ENCODE assay signal across 15 cellular contexts in the genomic region with DNA sequence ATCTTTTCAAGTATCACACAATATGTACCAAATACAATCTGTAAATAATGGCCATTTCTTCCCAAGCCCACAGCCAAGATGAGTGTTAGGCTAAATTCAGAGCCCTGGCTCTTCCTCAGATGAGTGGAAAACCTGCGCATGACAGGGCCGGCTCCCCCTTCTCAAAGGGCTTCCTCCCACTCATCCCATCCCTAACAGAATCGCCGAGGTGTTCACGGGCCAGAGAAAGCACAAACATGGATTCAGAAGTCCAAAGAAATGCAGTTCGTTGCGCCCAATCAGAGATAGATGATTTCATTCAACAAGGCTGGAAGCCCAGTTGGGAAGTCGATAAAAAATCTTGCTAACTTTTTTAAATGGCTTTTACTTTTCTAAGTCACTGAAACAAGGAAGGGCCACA.
DNase-seq lines count a peak whose midpoint lies in the region; ATAC-seq and TF ChIP-seq lines count a peak whose summit lies in the region.
"Had no signal": no experiment of that assay in that cellular context is flagged by ENCODE, and none has a peak within 500 bp of the region (broad histone marks: within the 10 kb centered on the region; RNA-seq: fewer than 3 reads in every experiment).

No MANE protein-coding gene starts in this region.

- H3K36me3 Mint-ChIP-seq in chondrocyte (ENCODE audit: low read depth) = peaks cover 30% of the 10 kb centered on the region
- H3K36me3 Mint-ChIP-seq in mesothelial cell of epicardium = peaks cover 10% of the 10 kb centered on the region
- H3K36me3 Mint-ChIP-seq in activated naive CD8-positive, alpha-beta T cell treated with anti-CD3 and anti-CD28 coated beads for 36 hours = no peaks in the 10 kb centered on the region

- POLR2A ChIA-PET in PC-9 (lab: Charles Lee; ENCODE audit: unreplicated experiment) = interaction anchor here (0.6 to 1.2 kb wide), 4 partner anchors 15 to 931 kb away, joined by 3 to 7 read pairs (median 5); no protein-coding TSS in a partner anchor

- H3K4me2 ChIP-seq in PC-9 = 0 out of 2 replicates have a peak overlapping the region, but pooled peaks have one; percentile 4

- H3K4me1 Mint-ChIP-seq in chondrocyte (ENCODE audit: low read depth) (peaks cover 82% of the 10 kb centered on the region), mesothelial cell of epicardium (peaks cover 45% of the 10 kb centered on the region)
- peaks cover 14% of the 10 kb centered on the region for H3K4me1 Mint-ChIP-seq in activated naive CD8-positive, alpha-beta T cell treated with anti-CD3 and anti-CD28 coated beads for 36 hours

- H3K4me3 ChIP-seq in PC-9 (no peak overlapping the region), tibial nerve (no peak overlapping the region)

- CTCF ChIA-PET in PC-9 (lab: Charles Lee) = interaction anchor here (1.4 kb wide), 1 partner anchor 178 kb away, joined by 5 read pairs; no protein-coding TSS in a partner anchor

- H3K9me3 ChIP-seq in PC-9 (ENCODE audit: insufficient read depth, low read depth) = no peaks in the 10 kb centered on the region
- no peaks in the 10 kb centered on the region for H3K9me3 ChIP-seq in tibial nerve
- H3K9me3 ChIP-seq: neutrophil had no signal

- no peaks in the 10 kb centered on the region for H3K9me2 ChIP-seq in PC-9 (ENCODE audit: insufficient read depth)

- ATAC-seq in HG02870 (IDR thresholded peaks at IDR 0.05; ENCODE audit: unreplicated experiment) = no peak

- no peak overlapping the region for H2AFZ ChIP-seq in PC-9

- DNase-seq in PC-9 (no peak), chondrocyte (ENCODE audit: low spot score) (no peak), mesothelial cell of epicardium (ENCODE audit: low spot score in 2 of 2, unreplicated experiment in 2 of 2) (no peak), tibial nerve (ENCODE audit: low spot score in 2 of 2) (no peak), amygdala (lab: John Stamatoyannopoulos, UW) (no peak), SK-N-DZ (ENCODE audit: low spot score) (no peak)
- DNase-seq in activated naive CD8-positive, alpha-beta T cell treated with anti-CD3 and anti-CD28 coated beads for 36 hours = no peak
- DNase-seq: activated CD8-positive, alpha-beta memory T cell treated with anti-CD3 and anti-CD28 coated beads for 24 hours; activated naive CD4-positive, alpha-beta T cell treated with anti-CD3 and anti-CD28 coated beads, Interleukin-2, amount 50 U/mL, for 16 hours; COR-L47; foreskin melanocyte; stimulated activated CD4-positive, alpha-beta T cell treated with anti-CD3 and anti-CD28 coated beads, Interleukin-4, amount 100 ng/mL, for 1 hour; stimulated activated naive B cell treated with anti-CD40 and anti-IgM and Interleukin-4, amounts not matched to agents 10 μg/mL and 1 μg/mL and 100 μg/mL, for 72 hours had no signal

- no peak for TF ChIP-seq POLR2A in tibial nerve (IDR thresholded peaks at IDR 0.05)

- H4K20me1 ChIP-seq in PC-9 (ENCODE audit: insufficient read depth) = no peaks in the 10 kb centered on the region

- H3K9me3 Mint-ChIP-seq in chondrocyte (ENCODE audit: low read depth) (no peaks in the 10 kb centered on the region), mesothelial cell of epicardium (no peaks in the 10 kb centered on the region)
- H3K9me3 Mint-ChIP-seq in activated naive CD8-positive, alpha-beta T cell treated with anti-CD3 and anti-CD28 coated beads for 36 hours = no peaks in the 10 kb centered on the region
- H3K9me3 Mint-ChIP-seq: stimulated activated naive B cell treated with anti-CD40 and anti-IgM and Interleukin-4, amounts not matched to agents 10 μg/mL and 1 μg/mL and 100 μg/mL, for 72 hours had no signal

- no peaks in the 10 kb centered on the region for H3K27me3 ChIP-seq in PC-9 (ENCODE audit: insufficient read depth, low read depth)
- no peaks in the 10 kb centered on the region for H3K27me3 ChIP-seq in tibial nerve
- H3K27me3 ChIP-seq: neutrophil had no signal

- H3K4me1 ChIP-seq in PC-9 (replicated peaks; ENCODE audit: insufficient read depth) (peaks cover 35% of the 10 kb centered on the region), tibial nerve (peaks cover 0 to 27% (median 21%) of the 10 kb centered on the region in 4 donors)

- intact Hi-C loops in PC-9 (cut with micrococcal nuclease; ENCODE audit: unreplicated experiment) = loop anchor here (1.0 to 2.0 kb wide), 3 partner anchors 118 to 606 kb away; a partner anchor contains a TSS

- TF ChIP-seq CTCF in PC-9 (conservative IDR thresholded peaks at IDR 0.05) (no peak), chondrocyte (IDR thresholded peaks at IDR 0.05) (no peak), mesothelial cell of epicardium (IDR thresholded peaks at IDR 0.05; ENCODE audit: unreplicated experiment) (no peak), tibial nerve (IDR thresholded peaks at IDR 0.05) (no peak)

- peak overlapping the region; percentile 99 for H3K27ac Mint-ChIP-seq in chondrocyte (ENCODE audit: unreplicated experiment)
- peak overlapping the region; percentile 99 for H3K27ac Mint-ChIP-seq in mesothelial cell of epicardium
- H3K27ac Mint-ChIP-seq in activated naive CD8-positive, alpha-beta T cell treated with anti-CD3 and anti-CD28 coated beads for 36 hours = no peak overlapping the region

- no peaks in the 10 kb centered on the region for H3K79me2 ChIP-seq in PC-9 (ENCODE audit: low read depth)

- TF ChIP-seq EP300 in tibial nerve (IDR thresholded peaks at IDR 0.05) = no peak

- H3K27me3 Mint-ChIP-seq in chondrocyte (ENCODE audit: low read depth) = no peaks in the 10 kb centered on the region
- H3K27me3 Mint-ChIP-seq in mesothelial cell of epicardium (ENCODE audit: low read depth) = no peaks in the 10 kb centered on the region
- no peaks in the 10 kb centered on the region for H3K27me3 Mint-ChIP-seq in activated naive CD8-positive, alpha-beta T cell treated with anti-CD3 and anti-CD28 coated beads for 36 hours
- H3K27me3 Mint-ChIP-seq: stimulated activated naive B cell treated with anti-CD40 and anti-IgM and Interleukin-4, amounts not matched to agents 10 μg/mL and 1 μg/mL and 100 μg/mL, for 72 hours had no signal

- H3K36me3 ChIP-seq in PC-9 (ENCODE audit: low read depth) (peaks cover 21% of the 10 kb centered on the region; the same call in 1 of the 2 replicates), tibial nerve (peaks cover 0 to 30% (median 0%) of the 10 kb centered on the region in 3 donors)

- no TSS peak for BruUV-seq in PC-9 (replicated peaks; lab: Mats Ljungman, UMichigan)

- H3K27ac ChIP-seq in PC-9 (peak overlapping the region; percentile 90), tibial nerve (peak overlapping the region in 3 of 4 donors; percentile 46 to 79 (median 71))
- H3K27ac ChIP-seq: neutrophil had no signal

- WGBS in tibial nerve, 2 donors = 80 to 86% methylated on average over 8 of the region's 8 CpGs

- H3K4me3 Mint-ChIP-seq in chondrocyte (ENCODE audit: unreplicated experiment) (no peak overlapping the region), mesothelial cell of epicardium (no peak overlapping the region)
- H3K4me3 Mint-ChIP-seq in activated naive CD8-positive, alpha-beta T cell treated with anti-CD3 and anti-CD28 coated beads for 36 hours = no peak overlapping the region

- H3F3A ChIP-seq in PC-9 (ENCODE audit: insufficient read depth, low read depth) = peaks cover 54% of the 10 kb centered on the region
